7 cellular contexts compared by ENCODE assay signal in the genomic region with DNA sequence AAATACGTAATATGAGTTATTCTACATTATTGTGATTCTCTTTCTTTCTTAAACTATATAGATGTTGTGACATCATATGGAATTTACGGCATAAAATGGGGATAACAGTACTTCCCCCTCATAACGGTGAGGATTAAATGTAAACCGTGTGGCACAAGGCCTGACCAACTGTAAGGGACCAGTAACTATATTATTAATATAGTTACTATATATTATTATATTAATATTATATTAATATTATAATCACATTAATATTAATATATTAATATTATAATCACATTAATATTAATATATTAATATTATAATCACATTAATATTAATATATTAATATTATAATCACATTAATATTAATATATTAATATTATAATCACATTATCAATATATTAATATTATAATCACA. TPM values are rescaled to one million over a fixed set of nuclear protein-coding genes. Genes with fewer than 3 reads are reported as not detected.
DNase-seq lines count a peak whose midpoint lies in the region; ATAC-seq, FAIRE-seq and TF ChIP-seq lines count a peak whose summit lies in the region.
"Not testable (repeated sequence)": the region's sequence is repeated elsewhere in the genome, so short reads cannot be mapped to it uniquely, and the experiment has no call there.

No MANE protein-coding gene starts in this region.

- not testable (repeated sequence) for H3K36me3 Mint-ChIP-seq in T-helper 17 cell (ENCODE audit: low read depth)
- H3K36me3 Mint-ChIP-seq in activated CD8-positive, alpha-beta memory T cell treated with anti-CD3 and anti-CD28 coated beads, Interleukin-2, amount 10 ng/mL, durations not matched to agents 7 days and 5 days = peaks cover 37% of the 10 kb centered on the region
- H3K36me3 Mint-ChIP-seq in activated naive CD4-positive, alpha-beta T cell treated with anti-CD3 and anti-CD28 coated beads, Interleukin-2, amount 50 U/mL, for 24 hours = peaks cover 21% of the 10 kb centered on the region
- H3K36me3 Mint-ChIP-seq in natural killer cell treated with Interleukin-12 subunit alpha and Interleukin-12 subunit beta and Interleukin-15 and Interleukin-18, amount 100 ng/mL, for 72 hours = peaks cover 19% of the 10 kb centered on the region

- not testable (repeated sequence) for H3K9me3 ChIP-seq in HEK293 (ENCODE audit: control insufficient read depth, insufficient read depth, low read depth, low read length); T-helper 17 cell (ENCODE audit: control insufficient read depth, low read length, poor library complexity, severe bottlenecking)

- POLR2A ChIA-PET in HEK293 (lab: Yijun Ruan, JAX) = not testable (repeated sequence)

- not testable (repeated sequence) for H3K27me3 Mint-ChIP-seq in T-helper 17 cell; activated CD8-positive, alpha-beta memory T cell treated with anti-CD3 and anti-CD28 coated beads, Interleukin-2, amount 10 ng/mL, durations not matched to agents 7 days and 5 days; activated naive CD4-positive, alpha-beta T cell treated with anti-CD3 and anti-CD28 coated beads, Interleukin-2, amount 50 U/mL, for 24 hours; natural killer cell treated with Interleukin-12 subunit alpha and Interleukin-12 subunit beta and Interleukin-15 and Interleukin-18, amount 100 ng/mL, for 72 hours; stimulated activated naive CD8-positive, alpha-beta T cell treated with anti-CD3 and anti-CD28 coated beads, Interleukin-15, amount 100 ng/mL, for 72 hours

- not testable (repeated sequence) for H3K9me3 Mint-ChIP-seq in activated CD8-positive, alpha-beta memory T cell treated with anti-CD3 and anti-CD28 coated beads, Interleukin-2, amount 10 ng/mL, durations not matched to agents 7 days and 5 days (ENCODE audit: low read depth); activated naive CD4-positive, alpha-beta T cell treated with anti-CD3 and anti-CD28 coated beads, Interleukin-2, amount 50 U/mL, for 24 hours; natural killer cell treated with Interleukin-12 subunit alpha and Interleukin-12 subunit beta and Interleukin-15 and Interleukin-18, amount 100 ng/mL, for 72 hours; stimulated activated naive CD8-positive, alpha-beta T cell treated with anti-CD3 and anti-CD28 coated beads, Interleukin-15, amount 100 ng/mL, for 72 hours

- H3K4me3 ChIP-seq in HEK293 (ENCODE audit: low read depth, low read length) = not testable (repeated sequence)

- CTCF ChIA-PET in HEK293 (lab: Yijun Ruan, JAX); activated CD8-positive, alpha-beta memory T cell treated with anti-CD3 and anti-CD28 coated beads, Interleukin-2, amount 10 ng/mL, durations not matched to agents 7 days and 5 days (lab: Charles Lee): not testable (repeated sequence)

- H3K27ac ChIP-seq in HEK293 (ENCODE audit: extremely low read depth, low read depth, low read length) = not testable (repeated sequence)

- peaks cover 5 to 52% of the 10 kb centered on the region in 2 experiments; a peak in 1 of 3 replicates for H3K36me3 ChIP-seq in HEK293 (ENCODE audit: control insufficient read depth in 2 of 2, insufficient read depth in 1 of 2, low read length in 2 of 2)

- FAIRE-seq in endometrium (lab: Jason Lieb, UNC) = peak; percentile 100

- peak overlapping the region; percentile 41 for H3K4me3 Mint-ChIP-seq in T-helper 17 cell
- peak overlapping the region; percentile 34 for H3K4me3 Mint-ChIP-seq in activated CD8-positive, alpha-beta memory T cell treated with anti-CD3 and anti-CD28 coated beads, Interleukin-2, amount 10 ng/mL, durations not matched to agents 7 days and 5 days
- peak overlapping the region; percentile 69 for H3K4me3 Mint-ChIP-seq in activated naive CD4-positive, alpha-beta T cell treated with anti-CD3 and anti-CD28 coated beads, Interleukin-2, amount 50 U/mL, for 24 hours
- peak overlapping the region; percentile 59 for H3K4me3 Mint-ChIP-seq in natural killer cell treated with Interleukin-12 subunit alpha and Interleukin-12 subunit beta and Interleukin-15 and Interleukin-18, amount 100 ng/mL, for 72 hours
- peak overlapping the region; percentile 21 to 62 for H3K4me3 Mint-ChIP-seq in stimulated activated naive CD8-positive, alpha-beta T cell treated with anti-CD3 and anti-CD28 coated beads, Interleukin-15, amount 100 ng/mL, for 72 hours

- not testable (repeated sequence) for TF ChIP-seq CTCF in HEK293 (tag by site-specific recombination; IDR thresholded peaks at IDR 0.05)

- H3K4me1 Mint-ChIP-seq in T-helper 17 cell = peaks cover 38% of the 10 kb centered on the region
- H3K4me1 Mint-ChIP-seq in activated CD8-positive, alpha-beta memory T cell treated with anti-CD3 and anti-CD28 coated beads, Interleukin-2, amount 10 ng/mL, durations not matched to agents 7 days and 5 days = peaks cover 61% of the 10 kb centered on the region
- H3K4me1 Mint-ChIP-seq in activated naive CD4-positive, alpha-beta T cell treated with anti-CD3 and anti-CD28 coated beads, Interleukin-2, amount 50 U/mL, for 24 hours = peaks cover 50% of the 10 kb centered on the region
- peaks cover 47 to 59% of the 10 kb centered on the region in 2 donors for H3K4me1 Mint-ChIP-seq in natural killer cell treated with Interleukin-12 subunit alpha and Interleukin-12 subunit beta and Interleukin-15 and Interleukin-18, amount 100 ng/mL, for 72 hours (ENCODE audit: low read depth in 2 of 2)
- peaks cover 73% of the 10 kb centered on the region for H3K4me1 Mint-ChIP-seq in stimulated activated naive CD8-positive, alpha-beta T cell treated with anti-CD3 and anti-CD28 coated beads, Interleukin-15, amount 100 ng/mL, for 72 hours

- ATAC-seq in T-helper 17 cell; activated CD8-positive, alpha-beta memory T cell treated with anti-CD3 and anti-CD28 coated beads, Interleukin-2, amount 10 ng/mL, durations not matched to agents 7 days and 5 days; natural killer cell treated with Interleukin-12 subunit alpha and Interleukin-12 subunit beta and Interleukin-15 and Interleukin-18, amount 100 ng/mL, for 72 hours; stimulated activated naive CD8-positive, alpha-beta T cell treated with anti-CD3 and anti-CD28 coated beads, Interleukin-15, amount 100 ng/mL, for 72 hours: not testable (repeated sequence)

- not testable (repeated sequence) for H3K27ac Mint-ChIP-seq in T-helper 17 cell; activated CD8-positive, alpha-beta memory T cell treated with anti-CD3 and anti-CD28 coated beads, Interleukin-2, amount 10 ng/mL, durations not matched to agents 7 days and 5 days; natural killer cell treated with Interleukin-12 subunit alpha and Interleukin-12 subunit beta and Interleukin-15 and Interleukin-18, amount 100 ng/mL, for 72 hours
- H3K27ac Mint-ChIP-seq in activated naive CD4-positive, alpha-beta T cell treated with anti-CD3 and anti-CD28 coated beads, Interleukin-2, amount 50 U/mL, for 24 hours = peak overlapping the region; percentile 65
- H3K27ac Mint-ChIP-seq in stimulated activated naive CD8-positive, alpha-beta T cell treated with anti-CD3 and anti-CD28 coated beads, Interleukin-15, amount 100 ng/mL, for 72 hours = peak overlapping the region in 1 of 2 donors; percentile 63

- H3K4me1 ChIP-seq in HEK293 (ENCODE audit: control insufficient read depth, insufficient read depth, low read length) = not testable (repeated sequence)

- not testable (repeated sequence) for DNase-seq in T-helper 17 cell; activated CD8-positive, alpha-beta memory T cell treated with anti-CD3 and anti-CD28 coated beads, Interleukin-2, amount 10 ng/mL, durations not matched to agents 7 days and 5 days; natural killer cell treated with Interleukin-12 subunit alpha and Interleukin-12 subunit beta and Interleukin-15 and Interleukin-18, amount 100 ng/mL, for 72 hours (ENCODE audit: low spot score); stimulated activated naive CD8-positive, alpha-beta T cell treated with anti-CD3 and anti-CD28 coated beads, Interleukin-15, amount 100 ng/mL, for 72 hours

TF ChIP-seq in HEK293, 187 proteins besides CTCF, POLR2A, EP300 and RAD21:
- TF ChIP-seq, protein P1, sequence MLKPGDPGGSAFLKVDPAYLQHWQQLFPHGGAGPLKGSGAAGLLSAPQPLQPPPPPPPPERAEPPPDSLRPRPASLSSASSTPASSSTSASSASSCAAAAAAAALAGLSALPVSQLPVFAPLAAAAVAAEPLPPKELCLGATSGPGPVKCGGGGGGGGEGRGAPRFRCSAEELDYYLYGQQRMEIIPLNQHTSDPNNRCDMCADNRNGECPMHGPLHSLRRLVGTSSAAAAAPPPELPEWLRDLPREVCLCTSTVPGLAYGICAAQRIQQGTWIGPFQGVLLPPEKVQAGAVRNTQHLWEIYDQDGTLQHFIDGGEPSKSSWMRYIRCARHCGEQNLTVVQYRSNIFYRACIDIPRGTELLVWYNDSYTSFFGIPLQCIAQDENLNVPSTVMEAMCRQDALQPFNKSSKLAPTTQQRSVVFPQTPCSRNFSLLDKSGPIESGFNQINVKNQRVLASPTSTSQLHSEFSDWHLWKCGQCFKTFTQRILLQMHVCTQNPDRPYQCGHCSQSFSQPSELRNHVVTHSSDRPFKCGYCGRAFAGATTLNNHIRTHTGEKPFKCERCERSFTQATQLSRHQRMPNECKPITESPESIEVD (tag by site-specific recombination; IDR thresholded peaks at IDR 0.05) = 0 out of 2 replicates have a peak, but pooled peaks have one; percentile 12

RNA-seq across cellular contexts. Expression of gene NOP14, which starts 2.8 kb away (rescaled TPM):
- total RNA-seq in T-helper 17 cell = 10 to 100 TPM; 32.8 to 34.0 TPM
- 10 to 100 TPM; 47.9 to 81.0 TPM for total RNA-seq in activated CD8-positive, alpha-beta memory T cell treated with anti-CD3 and anti-CD28 coated beads, Interleukin-2, amount 10 ng/mL, durations not matched to agents 7 days and 5 days
- total RNA-seq in natural killer cell treated with Interleukin-12 subunit alpha and Interleukin-12 subunit beta and Interleukin-15 and Interleukin-18, amount 100 ng/mL, for 72 hours = 100 to 1,000 TPM in 1 of 2 donors, 10 to 100 TPM in 1; 91.5 to 136 TPM

RNA-seq across cellular contexts. Expression of gene GRK4, which starts 2.9 kb away (rescaled TPM):
- total RNA-seq in T-helper 17 cell = 1 to 10 TPM; 1.7 to 3.6 TPM
- total RNA-seq in activated CD8-positive, alpha-beta memory T cell treated with anti-CD3 and anti-CD28 coated beads, Interleukin-2, amount 10 ng/mL, durations not matched to agents 7 days and 5 days = 1 to 10 TPM; 3.0 to 4.4 TPM
- 10 to 100 TPM in 1 of 2 donors, 1 to 10 TPM in 1; 8.0 to 12.1 TPM for total RNA-seq in natural killer cell treated with Interleukin-12 subunit alpha and Interleukin-12 subunit beta and Interleukin-15 and Interleukin-18, amount 100 ng/mL, for 72 hours
